ENCODE assay signal across 10 cellular contexts in the genomic region with DNA sequence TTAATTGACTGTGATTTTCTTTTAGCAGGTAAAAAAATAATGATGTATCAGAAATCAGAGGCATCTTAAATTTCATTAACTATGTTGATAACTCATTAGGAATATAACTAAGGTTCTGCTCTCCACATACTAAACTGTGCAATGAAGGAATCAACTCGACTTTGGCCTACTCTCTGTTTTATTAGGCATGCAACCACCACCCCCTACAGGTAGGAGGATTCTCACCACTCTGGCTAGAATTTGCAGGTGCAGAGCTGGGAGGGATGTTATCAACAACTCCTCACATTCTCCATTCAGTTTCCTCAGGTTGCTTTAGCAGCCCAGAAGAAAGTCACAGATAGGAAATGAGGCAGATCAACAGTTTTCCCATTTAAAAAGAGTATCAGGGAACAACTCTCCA.
A peak's percentile ranks its signal among the peaks of the same experiment; 100 is the strongest.
DNase-seq lines count a peak whose midpoint lies in the region; ATAC-seq and TF ChIP-seq lines count a peak whose summit lies in the region.
"Had no signal": no experiment of that assay in that cellular context is flagged by ENCODE, and none has a peak within 500 bp of the region (broad histone marks: within the 10 kb centered on the region; RNA-seq: fewer than 3 reads in every experiment).

No MANE protein-coding gene starts in this region.

- H3K9ac ChIP-seq in GM23248 (no peak overlapping the region), OCI-LY1 (ENCODE audit: low read length) (no peak overlapping the region)

- WGBS in GM23248 (ENCODE audit: low coverage in 1 of 2, low lambda C conversion rate in 2 of 2, missing lambda C conversion rate in 2 of 2), 2 experiments, result 3 to 16% methylated on average over 1 of the region's 1 CpG
- WGBS in transverse colon (ENCODE audit: low coverage in 1 of 2), 2 donors, result 0% methylated on average over 1 of the region's 1 CpG

- H3K36me3 ChIP-seq in GM23248 (ENCODE audit: low read depth), result no peaks in the 10 kb centered on the region
- H3K36me3 ChIP-seq in OCI-LY1 (ENCODE audit: insufficient read depth, low read length), result no peaks in the 10 kb centered on the region
- H3K36me3 ChIP-seq in vagina, result no peaks in the 10 kb centered on the region
- H3K36me3 ChIP-seq in transverse colon, result no peaks in the 10 kb centered on the region
- H3K36me3 ChIP-seq: heart left ventricle had no signal

- intact Hi-C loops in vagina (cut with DNase I), result no loop called here
- intact Hi-C loops in transverse colon (cut with DNase I; ENCODE audit: low total_unique reads), result no loop called here

- TF ChIP-seq POLR2A in vagina (IDR thresholded peaks at IDR 0.05), result no peak
- no peak for TF ChIP-seq POLR2A in transverse colon (IDR thresholded peaks at IDR 0.05)

- H3K4me2 ChIP-seq in GM23248 (ENCODE audit: unreplicated experiment), result no peak overlapping the region
- H3K4me2 ChIP-seq in OCI-LY1 (ENCODE audit: low read length), result no peak overlapping the region

- ATAC-seq in HG03025 (IDR thresholded peaks at IDR 0.05; ENCODE audit: low FRiP score, unreplicated experiment) (no peak), HG02763 (IDR thresholded peaks at IDR 0.05; ENCODE audit: unreplicated experiment) (no peak)

- peak; percentile 23 for DNase-seq in GM23248
- DNase-seq in fibroblast of villous mesenchyme (ENCODE audit: low read depth), result peak; percentile 13
- DNase-seq in renal cortical epithelial cell (ENCODE audit: low read depth), result peak; percentile 25
- DNase-seq in vagina (ENCODE audit: extremely low spot score in 2 of 2), result no peak
- no peak for DNase-seq in transverse colon
- DNase-seq: heart left ventricle, NCI-H748 treated with DMSO at 0.1 percent for 48 hours had no signal

- H4K20me1 ChIP-seq in GM23248 (ENCODE audit: insufficient read depth) (no peaks in the 10 kb centered on the region), OCI-LY1 (ENCODE audit: insufficient read depth, low read length) (no peaks in the 10 kb centered on the region)

- TF ChIP-seq EP300 in transverse colon (IDR thresholded peaks at IDR 0.05; ENCODE audit: low read depth), result no peak

- H3K4me1 ChIP-seq in GM23248 (ENCODE audit: insufficient read depth) (no peaks in the 10 kb centered on the region), OCI-LY1 (ENCODE audit: insufficient read depth, low read length, severe bottlenecking) (no peaks in the 10 kb centered on the region), vagina (no peaks in the 10 kb centered on the region), transverse colon (no peaks in the 10 kb centered on the region)
- H3K4me1 ChIP-seq: heart left ventricle had no signal

- H3K79me2 ChIP-seq in GM23248 (ENCODE audit: insufficient read depth), result no peaks in the 10 kb centered on the region
- H3K79me2 ChIP-seq in OCI-LY1 (ENCODE audit: insufficient read depth, low read length), result no peaks in the 10 kb centered on the region

- H3K9me3 ChIP-seq in GM23248 (ENCODE audit: low read depth) (no peaks in the 10 kb centered on the region), OCI-LY1 (ENCODE audit: low read length) (no peaks in the 10 kb centered on the region), vagina (no peaks in the 10 kb centered on the region), transverse colon (no peaks in the 10 kb centered on the region)
- H3K9me3 ChIP-seq: heart left ventricle had no signal

- TF ChIP-seq CTCF in OCI-LY1 (IDR thresholded peaks at IDR 0.05; ENCODE audit: low read length) (peak; percentile 55), fibroblast of villous mesenchyme (IDR thresholded peaks at IDR 0.05; ENCODE audit: insufficient read depth, low read depth, low read length) (peak; percentile 43), vagina (IDR thresholded peaks at IDR 0.05) (peak in 1 of 3 experiments; percentile 19), transverse colon (IDR thresholded peaks at IDR 0.05) (no peak)

- H3F3A ChIP-seq in GM23248 (ENCODE audit: insufficient read depth), result no peaks in the 10 kb centered on the region
- H3F3A ChIP-seq in OCI-LY1 (ENCODE audit: insufficient read depth, low read length), result no peaks in the 10 kb centered on the region

- H3K4me3 ChIP-seq in GM23248, result no peak overlapping the region
- no peak overlapping the region for H3K4me3 ChIP-seq in OCI-LY1 (ENCODE audit: low read depth, low read length, poor library complexity, severe bottlenecking)
- no peak overlapping the region for H3K4me3 ChIP-seq in fibroblast of villous mesenchyme (ENCODE audit: low read depth, low read length)
- H3K4me3 ChIP-seq in vagina, result no peak overlapping the region
- H3K4me3 ChIP-seq in transverse colon, result no peak overlapping the region
- H3K4me3 ChIP-seq: heart left ventricle had no signal

- H3K27me3 ChIP-seq in GM23248 (replicated peaks; ENCODE audit: insufficient read depth), result no peaks in the 10 kb centered on the region
- no peaks in the 10 kb centered on the region for H3K27me3 ChIP-seq in OCI-LY1 (ENCODE audit: insufficient read depth, low read length)
- H3K27me3 ChIP-seq in vagina, result no peaks in the 10 kb centered on the region
- H3K27me3 ChIP-seq in transverse colon, result no peaks in the 10 kb centered on the region
- H3K27me3 ChIP-seq: heart left ventricle had no signal

- H3K27ac ChIP-seq in GM23248, result no peak overlapping the region
- H3K27ac ChIP-seq in OCI-LY1 (ENCODE audit: low read depth, low read length, poor library complexity, severe bottlenecking), result no peak overlapping the region
- H3K27ac ChIP-seq in vagina, result no peak overlapping the region
- no peak overlapping the region for H3K27ac ChIP-seq in transverse colon
- H3K27ac ChIP-seq: heart left ventricle had no signal

- H2AFZ ChIP-seq in GM23248, result no peak overlapping the region
- H2AFZ ChIP-seq in OCI-LY1 (ENCODE audit: low read length), result no peak overlapping the region

- H3K9me2 ChIP-seq in GM23248 (ENCODE audit: insufficient read depth), result no peaks in the 10 kb centered on the region
- no peaks in the 10 kb centered on the region for H3K9me2 ChIP-seq in OCI-LY1 (ENCODE audit: low read depth, low read length)

- in situ Hi-C loops in GM23248 (cut with MboI), result no loop called here
- in situ Hi-C loops in transverse colon (cut with MboI; ENCODE audit: low pct_ligation_motif_present in 1 of 4, low pct_unique_long_range_greater_than_20kb in 1 of 4, low sequenced_read_pairs in 3 of 4), result no loop called here

Comparison
In these comparisons a context has a peak if more than half of its experiments do, and no peak if none do; other contexts are left out.
1. DNase-seq: peak in GM23248 (single experiment), fibroblast of villous mesenchyme (single experiment) and renal cortical epithelial cell (single experiment); none in vagina (0 of 2) and transverse colon (single experiment).
2. CTCF ChIP-seq: peak in OCI-LY1 (single experiment) and fibroblast of villous mesenchyme (single experiment); none in transverse colon (0 of 5).